ENCODE assay signal across 1 cellular context in genomic region chr18:9575558-9575957, GRCh38.
A peak's percentile ranks its signal among the peaks of the same experiment; 100 is the strongest.
TF ChIP-seq lines count a peak whose summit lies in the region.

No MANE protein-coding gene starts in this region.

TF ChIP-seq in K562, 482 proteins besides CTCF, POLR2A, EP300 and RAD21 (continued from another document and continues in another):
- TF ChIP-seq NR0B1 (IDR thresholded peaks at IDR 0.05; ENCODE audit: partially characterized antibody), result no peak
- TF ChIP-seq HSF4 (CRISPR knock-in tag; IDR thresholded peaks at IDR 0.05; ENCODE audit: borderline replicate concordance), result no peak
- TF ChIP-seq ZNF408 (CRISPR knock-in tag; IDR thresholded peaks at IDR 0.05; ENCODE audit: low read depth), result no peak
- no peak; the same call in 1 of the 2 replicates for TF ChIP-seq SMARCC2 (IDR thresholded peaks at IDR 0.05; ENCODE audit: low read depth)
- TF ChIP-seq, protein P1, sequence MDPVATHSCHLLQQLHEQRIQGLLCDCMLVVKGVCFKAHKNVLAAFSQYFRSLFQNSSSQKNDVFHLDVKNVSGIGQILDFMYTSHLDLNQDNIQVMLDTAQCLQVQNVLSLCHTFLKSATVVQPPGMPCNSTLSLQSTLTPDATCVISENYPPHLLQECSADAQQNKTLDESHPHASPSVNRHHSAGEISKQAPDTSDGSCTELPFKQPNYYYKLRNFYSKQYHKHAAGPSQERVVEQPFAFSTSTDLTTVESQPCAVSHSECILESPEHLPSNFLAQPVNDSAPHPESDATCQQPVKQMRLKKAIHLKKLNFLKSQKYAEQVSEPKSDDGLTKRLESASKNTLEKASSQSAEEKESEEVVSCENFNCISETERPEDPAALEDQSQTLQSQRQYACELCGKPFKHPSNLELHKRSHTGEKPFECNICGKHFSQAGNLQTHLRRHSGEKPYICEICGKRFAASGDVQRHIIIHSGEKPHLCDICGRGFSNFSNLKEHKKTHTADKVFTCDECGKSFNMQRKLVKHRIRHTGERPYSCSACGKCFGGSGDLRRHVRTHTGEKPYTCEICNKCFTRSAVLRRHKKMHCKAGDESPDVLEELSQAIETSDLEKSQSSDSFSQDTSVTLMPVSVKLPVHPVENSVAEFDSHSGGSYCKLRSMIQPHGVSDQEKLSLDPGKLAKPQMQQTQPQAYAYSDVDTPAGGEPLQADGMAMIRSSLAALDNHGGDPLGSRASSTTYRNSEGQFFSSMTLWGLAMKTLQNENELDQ (CRISPR knock-in tag; IDR thresholded peaks at IDR 0.05; ENCODE audit: borderline replicate concordance), result no peak
- no peak for TF ChIP-seq SUPT5H (IDR thresholded peaks at IDR 0.05)
- no peak for TF ChIP-seq SFPQ (IDR thresholded peaks at IDR 0.05; ENCODE audit: low read depth, low read length)
- no peak for TF ChIP-seq TGIF2 (CRISPR knock-in tag; IDR thresholded peaks at IDR 0.05)
- peak; percentile 67; the same call in 1 of the 2 replicates for TF ChIP-seq SP1 (CRISPR knock-in tag; IDR thresholded peaks at IDR 0.05)
- TF ChIP-seq, protein P2, sequence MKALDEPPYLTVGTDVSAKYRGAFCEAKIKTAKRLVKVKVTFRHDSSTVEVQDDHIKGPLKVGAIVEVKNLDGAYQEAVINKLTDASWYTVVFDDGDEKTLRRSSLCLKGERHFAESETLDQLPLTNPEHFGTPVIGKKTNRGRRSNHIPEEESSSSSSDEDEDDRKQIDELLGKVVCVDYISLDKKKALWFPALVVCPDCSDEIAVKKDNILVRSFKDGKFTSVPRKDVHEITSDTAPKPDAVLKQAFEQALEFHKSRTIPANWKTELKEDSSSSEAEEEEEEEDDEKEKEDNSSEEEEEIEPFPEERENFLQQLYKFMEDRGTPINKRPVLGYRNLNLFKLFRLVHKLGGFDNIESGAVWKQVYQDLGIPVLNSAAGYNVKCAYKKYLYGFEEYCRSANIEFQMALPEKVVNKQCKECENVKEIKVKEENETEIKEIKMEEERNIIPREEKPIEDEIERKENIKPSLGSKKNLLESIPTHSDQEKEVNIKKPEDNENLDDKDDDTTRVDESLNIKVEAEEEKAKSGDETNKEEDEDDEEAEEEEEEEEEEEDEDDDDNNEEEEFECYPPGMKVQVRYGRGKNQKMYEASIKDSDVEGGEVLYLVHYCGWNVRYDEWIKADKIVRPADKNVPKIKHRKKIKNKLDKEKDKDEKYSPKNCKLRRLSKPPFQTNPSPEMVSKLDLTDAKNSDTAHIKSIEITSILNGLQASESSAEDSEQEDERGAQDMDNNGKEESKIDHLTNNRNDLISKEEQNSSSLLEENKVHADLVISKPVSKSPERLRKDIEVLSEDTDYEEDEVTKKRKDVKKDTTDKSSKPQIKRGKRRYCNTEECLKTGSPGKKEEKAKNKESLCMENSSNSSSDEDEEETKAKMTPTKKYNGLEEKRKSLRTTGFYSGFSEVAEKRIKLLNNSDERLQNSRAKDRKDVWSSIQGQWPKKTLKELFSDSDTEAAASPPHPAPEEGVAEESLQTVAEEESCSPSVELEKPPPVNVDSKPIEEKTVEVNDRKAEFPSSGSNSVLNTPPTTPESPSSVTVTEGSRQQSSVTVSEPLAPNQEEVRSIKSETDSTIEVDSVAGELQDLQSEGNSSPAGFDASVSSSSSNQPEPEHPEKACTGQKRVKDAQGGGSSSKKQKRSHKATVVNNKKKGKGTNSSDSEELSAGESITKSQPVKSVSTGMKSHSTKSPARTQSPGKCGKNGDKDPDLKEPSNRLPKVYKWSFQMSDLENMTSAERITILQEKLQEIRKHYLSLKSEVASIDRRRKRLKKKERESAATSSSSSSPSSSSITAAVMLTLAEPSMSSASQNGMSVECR (CRISPR knock-in tag; IDR thresholded peaks at IDR 0.05), result no peak
- TF ChIP-seq MYNN (IDR thresholded peaks at IDR 0.05), result no peak
- TF ChIP-seq MYNN (CRISPR knock-in tag; IDR thresholded peaks at IDR 0.05), result no peak
- TF ChIP-seq ZNF23 (CRISPR knock-in tag; IDR thresholded peaks at IDR 0.05), result no peak
- TF ChIP-seq ZNF431 (CRISPR knock-in tag; IDR thresholded peaks at IDR 0.05), result no peak
- no peak for TF ChIP-seq MTA1 (IDR thresholded peaks at IDR 0.05; ENCODE audit: borderline replicate concordance)
- TF ChIP-seq EGR1 (conservative IDR thresholded peaks at IDR 0.05), result no peak
- TF ChIP-seq FOXA1 (IDR thresholded peaks at IDR 0.05; ENCODE audit: borderline replicate concordance), result no peak
- TF ChIP-seq, protein P3, sequence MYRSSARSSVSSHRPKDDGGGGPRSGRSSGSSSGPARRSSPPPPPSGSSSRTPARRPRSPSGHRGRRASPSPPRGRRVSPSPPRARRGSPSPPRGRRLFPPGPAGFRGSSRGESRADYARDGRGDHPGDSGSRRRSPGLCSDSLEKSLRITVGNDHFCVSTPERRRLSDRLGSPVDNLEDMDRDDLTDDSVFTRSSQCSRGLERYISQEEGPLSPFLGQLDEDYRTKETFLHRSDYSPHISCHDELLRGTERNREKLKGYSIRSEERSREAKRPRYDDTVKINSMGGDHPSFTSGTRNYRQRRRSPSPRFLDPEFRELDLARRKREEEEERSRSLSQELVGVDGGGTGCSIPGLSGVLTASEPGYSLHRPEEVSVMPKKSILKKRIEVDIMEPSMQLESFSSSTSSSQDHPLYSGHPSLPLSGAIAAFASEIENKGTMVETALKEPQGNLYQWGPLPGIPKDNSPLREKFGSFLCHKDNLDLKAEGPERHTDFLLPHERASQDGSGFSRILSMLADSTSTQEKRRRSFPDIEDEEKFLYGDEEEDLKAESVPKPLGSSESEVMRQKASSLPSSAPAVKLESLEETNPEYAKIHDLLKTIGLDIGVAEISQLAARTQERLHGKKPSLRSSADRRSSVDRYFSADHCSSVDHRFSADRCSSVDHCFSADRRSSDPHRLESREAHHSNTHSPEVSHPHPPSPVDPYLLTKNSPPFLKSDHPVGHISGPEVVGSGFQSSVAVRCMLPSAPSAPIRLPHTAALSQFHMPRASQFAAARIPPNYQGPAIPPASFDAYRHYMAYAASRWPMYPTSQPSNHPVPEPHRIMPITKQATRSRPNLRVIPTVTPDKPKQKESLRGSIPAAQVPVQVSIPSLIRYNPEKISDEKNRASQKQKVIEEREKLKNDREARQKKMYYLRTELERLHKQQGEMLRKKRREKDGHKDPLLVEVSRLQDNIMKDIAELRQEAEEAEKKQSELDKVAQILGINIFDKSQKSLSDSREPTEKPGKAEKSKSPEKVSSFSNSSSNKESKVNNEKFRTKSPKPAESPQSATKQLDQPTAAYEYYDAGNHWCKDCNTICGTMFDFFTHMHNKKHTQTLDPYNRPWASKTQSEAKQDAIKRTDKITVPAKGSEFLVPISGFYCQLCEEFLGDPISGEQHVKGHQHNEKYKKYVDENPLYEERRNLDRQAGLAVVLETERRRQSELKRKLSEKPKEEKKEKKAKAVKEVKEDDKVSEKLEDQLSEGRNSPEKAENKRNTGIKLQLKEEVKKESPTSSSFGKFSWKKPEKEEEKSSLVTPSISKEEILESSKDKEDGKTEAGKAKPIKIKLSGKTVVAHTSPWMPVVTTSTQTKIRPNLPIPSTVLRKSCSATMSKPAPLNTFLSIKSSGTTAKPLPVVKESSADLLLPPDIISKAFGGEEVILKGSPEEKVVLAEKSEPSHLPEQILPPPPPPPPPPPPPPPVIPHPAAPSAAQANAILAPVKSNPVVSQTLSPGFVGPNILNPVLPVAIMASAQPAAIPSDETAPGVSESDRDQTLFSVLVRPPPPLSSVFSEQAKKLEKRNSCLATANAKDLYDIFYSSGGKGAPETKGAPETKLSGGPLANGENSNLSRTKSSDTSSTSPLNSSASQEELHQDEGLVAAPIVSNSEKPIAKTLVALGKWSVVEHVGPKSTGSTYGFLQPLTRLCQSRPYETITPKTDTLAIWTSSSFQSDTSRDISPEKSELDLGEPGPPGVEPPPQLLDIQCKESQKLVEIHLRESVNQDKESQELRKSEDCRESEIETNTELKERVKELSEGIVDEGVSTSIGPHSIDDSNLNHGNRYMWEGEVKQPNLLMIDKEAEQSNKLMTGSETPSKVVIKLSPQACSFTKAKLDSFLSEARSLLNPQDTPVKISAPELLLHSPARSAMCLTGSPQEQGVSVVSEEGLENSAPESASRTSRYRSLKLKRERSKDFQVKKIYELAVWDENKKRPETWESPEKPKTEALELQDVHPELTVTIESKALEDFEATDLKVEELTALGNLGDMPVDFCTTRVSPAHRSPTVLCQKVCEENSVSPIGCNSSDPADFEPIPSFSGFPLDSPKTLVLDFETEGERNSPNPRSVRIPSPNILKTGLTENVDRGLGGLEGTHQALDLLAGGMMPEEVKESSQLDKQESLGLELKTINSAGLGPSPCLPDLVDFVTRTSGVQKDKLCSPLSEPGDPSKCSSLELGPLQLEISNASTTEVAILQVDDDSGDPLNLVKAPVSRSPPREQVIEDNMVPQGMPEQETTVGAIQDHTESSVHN (IDR thresholded peaks at IDR 0.05; ENCODE audit: borderline replicate concordance in 1 of 2, low read depth in 1 of 2), result no peak
- no peak for TF ChIP-seq ZNF197 (CRISPR knock-in tag; IDR thresholded peaks at IDR 0.05; ENCODE audit: low read depth)
- no peak for TF ChIP-seq NFYB (IDR thresholded peaks at IDR 0.05; ENCODE audit: extremely low read depth, insufficient read length)
- TF ChIP-seq ARID2 (IDR thresholded peaks at IDR 0.05), result peak; percentile 45; the same call in 1 of the 2 replicates
- TF ChIP-seq ZNF586 (CRISPR knock-in tag; conservative IDR thresholded peaks at IDR 0.05), result no peak
- TF ChIP-seq GTF2A2 (tag; IDR thresholded peaks at IDR 0.05), result no peak
- TF ChIP-seq KDM5B (IDR thresholded peaks at IDR 0.05; ENCODE audit: insufficient replicate concordance, low read depth, low read length), result no peak
- TF ChIP-seq KAT8 (IDR thresholded peaks at IDR 0.05; ENCODE audit: low read depth), result no peak
- TF ChIP-seq ZNF551 (CRISPR knock-in tag; IDR thresholded peaks at IDR 0.05), result no peak
- TF ChIP-seq, protein P4, sequence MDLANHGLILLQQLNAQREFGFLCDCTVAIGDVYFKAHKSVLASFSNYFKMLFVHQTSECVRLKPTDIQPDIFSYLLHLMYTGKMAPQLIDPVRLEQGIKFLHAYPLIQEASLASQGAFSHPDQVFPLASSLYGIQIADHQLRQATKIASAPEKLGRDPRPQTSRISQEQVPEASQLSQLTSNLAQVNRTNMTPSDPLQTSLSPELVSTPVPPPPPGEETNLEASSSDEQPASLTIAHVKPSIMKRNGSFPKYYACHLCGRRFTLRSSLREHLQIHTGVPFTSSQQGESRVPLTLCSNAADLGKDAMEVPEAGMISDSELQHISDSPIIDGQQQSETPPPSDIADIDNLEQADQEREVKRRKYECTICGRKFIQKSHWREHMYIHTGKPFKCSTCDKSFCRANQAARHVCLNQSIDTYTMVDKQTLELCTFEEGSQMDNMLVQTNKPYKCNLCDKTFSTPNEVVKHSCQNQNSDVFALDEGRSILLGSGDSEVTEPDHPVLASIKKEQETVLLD (IDR thresholded peaks at IDR 0.05), result no peak
- no peak for TF ChIP-seq ZBTB12 (CRISPR knock-in tag; IDR thresholded peaks at IDR 0.05)
- TF ChIP-seq HMG20A (CRISPR knock-in tag; conservative IDR thresholded peaks at IDR 0.05), result no peak
- TF ChIP-seq ZNF277 (CRISPR knock-in tag; IDR thresholded peaks at IDR 0.05; ENCODE audit: borderline replicate concordance), result no peak
- no peak for TF ChIP-seq MCM5 (IDR thresholded peaks at IDR 0.05; ENCODE audit: low read depth)
- no peak for TF ChIP-seq ZNF174 (CRISPR knock-in tag; IDR thresholded peaks at IDR 0.05)
